In genomic region chr17:7041607-7042506, GRCh38 we compare ENCODE assay signal across 9 cellular contexts. TPM values are rescaled to one million over a fixed set of nuclear protein-coding genes. Genes with fewer than 3 reads are reported as not detected.
DNase-seq lines count a peak whose midpoint lies in the region; ATAC-seq and TF ChIP-seq lines count a peak whose summit lies in the region.
"Had no signal": no experiment of that assay in that cellular context is flagged by ENCODE, and none has a peak within 500 bp of the region (broad histone marks: within the 10 kb centered on the region; RNA-seq: fewer than 3 reads in every experiment).

No MANE protein-coding gene starts in this region.

- CTCF ChIA-PET in activated CD8-positive, alpha-beta T cell treated with anti-CD3 and anti-CD28 coated beads, Interleukin-2, amount 10 ng/mL, durations not matched to agents 7 days and 5 days (lab: Charles Lee): interaction anchor here (1.0 to 2.8 kb wide), 6 partner anchors 20 to 136 kb away, joined by 3 to 12 read pairs (median 4); no protein-coding TSS in a partner anchor

- H3K36me3 ChIP-seq in heart right ventricle: no peaks in the 10 kb centered on the region
- no peaks in the 10 kb centered on the region for H3K36me3 ChIP-seq in psoas muscle (ENCODE audit: insufficient read depth in 1 of 2, low read depth in 1 of 2)
- no peaks in the 10 kb centered on the region for H3K36me3 ChIP-seq in gastrocnemius medialis

- H3K4me3 ChIP-seq in GM12875 (ENCODE audit: low read depth, low read length) (peak overlapping the region; percentile 1), heart right ventricle (peak overlapping the region in 9 of 10 donors; percentile 40 to 63 (median 56)), psoas muscle (peak overlapping the region; percentile 60), gastrocnemius medialis (peak overlapping the region in 1 of 4 donors; percentile 55)

- POLR2A ChIA-PET in activated CD8-positive, alpha-beta T cell treated with anti-CD3 and anti-CD28 coated beads, Interleukin-2, amount 10 ng/mL, durations not matched to agents 7 days and 5 days (lab: Charles Lee): interaction anchor here (1.0 to 1.7 kb wide), 3 partner anchors 18 to 35 kb away, joined by 3 to 4 read pairs (median 3); no protein-coding TSS in a partner anchor

- TF ChIP-seq CTCF in GM12875 (IDR thresholded peaks at IDR 0.05; ENCODE audit: borderline replicate concordance, insufficient read depth, low read depth, low read length): no peak
- TF ChIP-seq CTCF in heart right ventricle (IDR thresholded peaks at IDR 0.05): no peak
- no peak for TF ChIP-seq CTCF in psoas muscle (IDR thresholded peaks at IDR 0.05)
- no peak for TF ChIP-seq CTCF in gastrocnemius medialis (IDR thresholded peaks at IDR 0.05 in 4 of 5, conservative IDR thresholded peaks at IDR 0.05 in 1 of 5)

- H3K9me3 ChIP-seq in heart right ventricle (no peaks in the 10 kb centered on the region), psoas muscle (no peaks in the 10 kb centered on the region), gastrocnemius medialis (no peaks in the 10 kb centered on the region)

- H3K27ac Mint-ChIP-seq in activated CD8-positive, alpha-beta T cell treated with anti-CD3 and anti-CD28 coated beads, Interleukin-2, amount 10 ng/mL, durations not matched to agents 7 days and 5 days: peak overlapping the region; percentile 72

- H3K9me3 Mint-ChIP-seq in activated CD8-positive, alpha-beta T cell treated with anti-CD3 and anti-CD28 coated beads, Interleukin-2, amount 10 ng/mL, durations not matched to agents 7 days and 5 days (ENCODE audit: insufficient read depth): no peaks in the 10 kb centered on the region

- peaks cover 9 to 43% (median 34%) of the 10 kb centered on the region in 9 donors for H3K4me1 ChIP-seq in heart right ventricle
- peaks cover 21% of the 10 kb centered on the region for H3K4me1 ChIP-seq in psoas muscle
- peaks cover 10 to 12% of the 10 kb centered on the region in 2 donors for H3K4me1 ChIP-seq in gastrocnemius medialis

- H3K36me3 Mint-ChIP-seq in activated CD8-positive, alpha-beta T cell treated with anti-CD3 and anti-CD28 coated beads, Interleukin-2, amount 10 ng/mL, durations not matched to agents 7 days and 5 days (ENCODE audit: low read depth): peaks cover 18% of the 10 kb centered on the region

- 29 to 39% methylated on average over 44 of the region's 44 CpGs for WGBS in heart right ventricle, 2 donors
- WGBS in psoas muscle, 3 donors: 38 to 42% (median 42%) methylated on average over 36 to 44 of the region's 44 CpGs

- H3K4me1 Mint-ChIP-seq in activated CD8-positive, alpha-beta T cell treated with anti-CD3 and anti-CD28 coated beads, Interleukin-2, amount 10 ng/mL, durations not matched to agents 7 days and 5 days (ENCODE audit: low read depth): peaks cover 51% of the 10 kb centered on the region

- TF ChIP-seq POLR2A in gastrocnemius medialis (IDR thresholded peaks at IDR 0.05): no peak

- intact Hi-C loops in heart right ventricle (cut with DNase I) (loop anchor here in 3 of 10 donors (10.0 kb wide), 2 partner anchors 253 to 263 kb away; partner anchors contain the start of genes YBX2 (in 2 of the 3) and EIF5A (in 1 of the 3)), psoas muscle (cut with DNase I) (no loop called here), gastrocnemius medialis (cut with DNase I; ENCODE audit: low total_unique reads) (loop anchor here (10.0 kb wide), 1 partner anchor 303 kb away; no protein-coding TSS in a partner anchor)

- H3K27me3 ChIP-seq in heart right ventricle: peaks cover 5 to 53% (median 26%) of the 10 kb centered on the region in 7 donors
- H3K27me3 ChIP-seq in psoas muscle (ENCODE audit: insufficient read depth in 3 of 3, low read length in 2 of 3): peaks cover 0 to 29% (median 12%) of the 10 kb centered on the region in 3 donors
- H3K27me3 ChIP-seq in gastrocnemius medialis: peaks cover 21 to 30% (median 29%) of the 10 kb centered on the region in 3 donors

- H3K27me3 Mint-ChIP-seq in activated CD8-positive, alpha-beta T cell treated with anti-CD3 and anti-CD28 coated beads, Interleukin-2, amount 10 ng/mL, durations not matched to agents 7 days and 5 days (ENCODE audit: low read depth): peaks cover 8% of the 10 kb centered on the region

- H3K4me3 Mint-ChIP-seq in activated CD8-positive, alpha-beta T cell treated with anti-CD3 and anti-CD28 coated beads, Interleukin-2, amount 10 ng/mL, durations not matched to agents 7 days and 5 days: peak overlapping the region; percentile 58

- in situ Hi-C loops in gastrocnemius medialis (cut with MboI; ENCODE audit: low sequenced_read_pairs in 4 of 4): loop anchor here in 1 of 4 donors (25.0 kb wide), 1 partner anchor 295 kb away; the partner anchor contains the start of genes ACAP1 and NEURL4

- ATAC-seq in activated CD8-positive, alpha-beta T cell treated with anti-CD3 and anti-CD28 coated beads, Interleukin-2, amount 10 ng/mL, durations not matched to agents 7 days and 5 days: peak; percentile 18
- ATAC-seq in heart right ventricle: peak in 5 of 8 donors; percentile 2 to 24 (median 5)
- no peak for ATAC-seq in psoas muscle
- ATAC-seq in GM19452 (IDR thresholded peaks at IDR 0.05; ENCODE audit: unreplicated experiment): no peak
- no peak for ATAC-seq in gastrocnemius medialis

- DNase-seq in activated CD8-positive, alpha-beta T cell treated with anti-CD3 and anti-CD28 coated beads, Interleukin-2, amount 10 ng/mL, durations not matched to agents 7 days and 5 days: no peak
- DNase-seq in heart right ventricle (no peak), psoas muscle (no peak), NOMO-1 (lab: John Stamatoyannopoulos, UW; ENCODE audit: unreplicated experiment in 2 of 2) (no peak), DMS114 treated with DMSO at 0.1 percent for 48 hours (lab: John Stamatoyannopoulos, UW; ENCODE audit: unreplicated experiment) (no peak), gastrocnemius medialis (no peak)
- DNase-seq: NCI-H2029 had no signal

- H3K27ac ChIP-seq in heart right ventricle (peak overlapping the region in 7 of 10 donors; percentile 31 to 72 (median 48)), psoas muscle (no peak overlapping the region), gastrocnemius medialis (peak overlapping the region in 1 of 4 donors; percentile 28)

RNA-seq across cellular contexts. Expression of gene SLC16A11, which starts 2.0 kb away (rescaled TPM):
- total RNA-seq in activated CD8-positive, alpha-beta T cell treated with anti-CD3 and anti-CD28 coated beads, Interleukin-2, amount 10 ng/mL, durations not matched to agents 7 days and 5 days: under 1 TPM; 0.34 to 0.39 TPM
- total RNA-seq in heart right ventricle (1 to 10 TPM in 1 of 10 donors, under 1 TPM in 9; 0.19 to 1.1 (median 0.48) TPM), psoas muscle (under 1 TPM in 2 of 4 donors, not detected in 2; 0.36 to 0.42 TPM), gastrocnemius medialis (under 1 TPM in 2 of 4 donors, not detected in 2; 0.31 to 0.78 TPM)
- polyA plus RNA-seq in heart right ventricle (1 to 10 TPM in 1 of 2 donors, under 1 TPM in 1; 0.78 to 2.1 TPM), psoas muscle (1 to 10 TPM in 1 of 3 donors, under 1 TPM in 2; 0.34 to 1.2 (median 0.77) TPM)

RNA-seq across cellular contexts. Expression of gene SLC16A13, which starts 6.0 kb away (rescaled TPM):
- 10 to 100 TPM; 14.8 to 15.0 TPM for total RNA-seq in activated CD8-positive, alpha-beta T cell treated with anti-CD3 and anti-CD28 coated beads, Interleukin-2, amount 10 ng/mL, durations not matched to agents 7 days and 5 days
- total RNA-seq in heart right ventricle (1 to 10 TPM in 9 of 10 donors, under 1 TPM in 1; 0.70 to 2.1 (median 1.5) TPM), psoas muscle (1 to 10 TPM in 1 of 4 donors, under 1 TPM in 3; 0.57 to 1.5 (median 0.72) TPM), gastrocnemius medialis (under 1 TPM in 2 of 4 donors, not detected in 2; 0.36 to 0.49 TPM)
- polyA plus RNA-seq in heart right ventricle (1 to 10 TPM; 1.1 to 2.0 TPM), psoas muscle (under 1 TPM; 0.17 to 0.40 (median 0.40) TPM)

RNA-seq across cellular contexts. Expression of gene BCL6B, which starts 19.0 kb away (rescaled TPM):
- total RNA-seq in activated CD8-positive, alpha-beta T cell treated with anti-CD3 and anti-CD28 coated beads, Interleukin-2, amount 10 ng/mL, durations not matched to agents 7 days and 5 days: under 1 TPM; 0.47 to 0.63 TPM
- total RNA-seq in heart right ventricle (10 to 100 TPM in 8 of 10 donors, 1 to 10 TPM in 2; 9.6 to 35.4 (median 18.3) TPM), psoas muscle (10 to 100 TPM in 2 of 4 donors, 1 to 10 TPM in 2; 6.1 to 11.9 (median 10.1) TPM), gastrocnemius medialis (1 to 10 TPM; 1.2 to 3.9 (median 2.1) TPM)
- polyA plus RNA-seq in heart right ventricle (1 to 10 TPM; 9.5 to 9.7 TPM), psoas muscle (1 to 10 TPM; 2.0 to 4.4 (median 4.3) TPM)

RNA-seq across cellular contexts. Expression of gene RNASEK, which starts 29.4 kb away (rescaled TPM):
- 100 to 1,000 TPM; 104 to 116 TPM for total RNA-seq in activated CD8-positive, alpha-beta T cell treated with anti-CD3 and anti-CD28 coated beads, Interleukin-2, amount 10 ng/mL, durations not matched to agents 7 days and 5 days
- total RNA-seq in heart right ventricle (100 to 1,000 TPM; 144 to 241 (median 160) TPM), psoas muscle (100 to 1,000 TPM; 113 to 148 (median 139) TPM), gastrocnemius medialis (100 to 1,000 TPM; 181 to 201 (median 190) TPM)
- polyA plus RNA-seq in heart right ventricle (100 to 1,000 TPM; 220 to 429 TPM), psoas muscle (100 to 1,000 TPM; 233 to 321 (median 236) TPM)

RNA-seq across cellular contexts. Expression of gene CLEC10A, which starts 38.2 kb away (rescaled TPM):
- total RNA-seq in activated CD8-positive, alpha-beta T cell treated with anti-CD3 and anti-CD28 coated beads, Interleukin-2, amount 10 ng/mL, durations not matched to agents 7 days and 5 days: not detected
- total RNA-seq in heart right ventricle (10 to 100 TPM in 1 of 10 donors, 1 to 10 TPM in 9; 1.4 to 26.3 (median 2.1) TPM), psoas muscle (1 to 10 TPM; 1.9 to 4.9 (median 2.4) TPM), gastrocnemius medialis (1 to 10 TPM in 3 of 4 donors, not detected in 1; 1.3 to 2.8 (median 2.3) TPM)
- polyA plus RNA-seq in heart right ventricle (1 to 10 TPM; 2.5 to 3.4 TPM), psoas muscle (1 to 10 TPM in 1 of 3 donors, under 1 TPM in 2; 0.69 to 2.4 (median 0.87) TPM)

Comparison
In these comparisons a context has a peak if more than half of its experiments do, and no peak if none do; other contexts are left out.
1. ATAC-seq: peak in activated CD8-positive, alpha-beta T cell treated with anti-CD3 and anti-CD28 coated beads, Interleukin-2, amount 10 ng/mL, durations not matched to agents 7 days and 5 days (single experiment) and heart right ventricle (5 of 8); none in psoas muscle (0 of 4), GM19452 (single experiment) and gastrocnemius medialis (0 of 2).
2. RNA of gene SLC16A13, which starts 6.0 kb away (total RNA-seq): 14.8 to 15.0 TPM in activated CD8-positive, alpha-beta T cell treated with anti-CD3 and anti-CD28 coated beads, Interleukin-2, amount 10 ng/mL, durations not matched to agents 7 days and 5 days; 0.70 to 2.1 TPM in heart right ventricle, 0.57 to 1.5 TPM in psoas muscle and 0.36 to 0.49 TPM in gastrocnemius medialis; every median in the first group is over 4 times any median in the second.